Comparison of ENCODE assay signal across 1 cellular context in the genomic region with DNA sequence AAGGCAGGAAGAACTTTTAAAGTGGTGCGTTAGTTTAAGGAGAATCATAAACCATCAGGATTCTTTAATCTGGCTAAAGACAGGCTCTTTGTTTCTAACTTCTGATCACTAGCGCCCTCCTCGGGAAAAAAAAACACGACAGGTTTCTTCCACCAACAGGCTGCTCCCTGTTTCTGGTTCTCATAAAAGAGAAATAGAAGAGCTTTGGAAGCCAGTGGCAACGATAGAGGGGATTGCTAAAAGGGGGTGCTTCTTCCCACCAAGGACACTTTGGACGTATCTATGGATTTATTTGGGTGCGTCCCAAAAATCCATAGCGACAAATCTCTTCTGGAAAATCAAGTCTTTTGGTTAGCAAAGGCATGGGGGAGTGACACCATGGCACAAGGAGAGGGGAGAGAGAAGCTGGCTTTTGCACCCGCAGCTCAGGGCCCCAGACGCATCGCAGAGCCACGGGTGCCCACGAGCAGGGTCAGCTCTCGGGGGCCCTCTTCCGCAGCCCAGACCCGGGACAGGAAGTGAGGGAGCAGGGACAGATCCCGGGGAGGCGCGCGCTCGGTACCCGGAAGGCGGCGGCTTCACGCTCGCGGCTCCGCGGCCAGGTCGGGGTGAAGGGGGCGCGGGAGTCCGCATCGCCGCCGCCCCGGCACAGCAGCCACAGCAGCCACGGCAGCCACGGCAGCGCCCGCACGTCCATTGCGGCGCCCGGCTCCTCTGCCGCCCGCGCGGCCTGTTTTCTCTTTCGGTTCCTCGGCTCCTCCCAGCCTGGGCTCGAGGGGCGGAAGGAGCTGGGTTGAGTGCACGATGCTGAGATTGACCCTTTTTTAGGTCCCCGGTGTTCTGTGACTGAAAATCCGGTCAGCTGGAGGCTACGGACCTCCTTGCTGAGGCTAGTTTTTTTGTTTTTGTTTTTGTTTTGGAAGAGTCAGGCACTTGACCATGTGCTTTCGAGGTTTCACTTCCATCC.
TF ChIP-seq lines count a peak whose summit lies in the region.

A gene with protein sequence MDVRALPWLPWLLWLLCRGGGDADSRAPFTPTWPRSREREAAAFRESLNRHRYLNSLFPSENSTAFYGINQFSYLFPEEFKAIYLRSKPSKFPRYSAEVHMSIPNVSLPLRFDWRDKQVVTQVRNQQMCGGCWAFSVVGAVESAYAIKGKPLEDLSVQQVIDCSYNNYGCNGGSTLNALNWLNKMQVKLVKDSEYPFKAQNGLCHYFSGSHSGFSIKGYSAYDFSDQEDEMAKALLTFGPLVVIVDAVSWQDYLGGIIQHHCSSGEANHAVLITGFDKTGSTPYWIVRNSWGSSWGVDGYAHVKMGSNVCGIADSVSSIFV (minus strand): TSS at position 716 of the 967 bp plus-strand sequence. CDS start 19 bp downstream, at position 697.

TF ChIP-seq in HepG2, 621 proteins besides CTCF, POLR2A, EP300 and RAD21 (continued from another document and continues in another):
- TF ChIP-seq, protein P1, sequence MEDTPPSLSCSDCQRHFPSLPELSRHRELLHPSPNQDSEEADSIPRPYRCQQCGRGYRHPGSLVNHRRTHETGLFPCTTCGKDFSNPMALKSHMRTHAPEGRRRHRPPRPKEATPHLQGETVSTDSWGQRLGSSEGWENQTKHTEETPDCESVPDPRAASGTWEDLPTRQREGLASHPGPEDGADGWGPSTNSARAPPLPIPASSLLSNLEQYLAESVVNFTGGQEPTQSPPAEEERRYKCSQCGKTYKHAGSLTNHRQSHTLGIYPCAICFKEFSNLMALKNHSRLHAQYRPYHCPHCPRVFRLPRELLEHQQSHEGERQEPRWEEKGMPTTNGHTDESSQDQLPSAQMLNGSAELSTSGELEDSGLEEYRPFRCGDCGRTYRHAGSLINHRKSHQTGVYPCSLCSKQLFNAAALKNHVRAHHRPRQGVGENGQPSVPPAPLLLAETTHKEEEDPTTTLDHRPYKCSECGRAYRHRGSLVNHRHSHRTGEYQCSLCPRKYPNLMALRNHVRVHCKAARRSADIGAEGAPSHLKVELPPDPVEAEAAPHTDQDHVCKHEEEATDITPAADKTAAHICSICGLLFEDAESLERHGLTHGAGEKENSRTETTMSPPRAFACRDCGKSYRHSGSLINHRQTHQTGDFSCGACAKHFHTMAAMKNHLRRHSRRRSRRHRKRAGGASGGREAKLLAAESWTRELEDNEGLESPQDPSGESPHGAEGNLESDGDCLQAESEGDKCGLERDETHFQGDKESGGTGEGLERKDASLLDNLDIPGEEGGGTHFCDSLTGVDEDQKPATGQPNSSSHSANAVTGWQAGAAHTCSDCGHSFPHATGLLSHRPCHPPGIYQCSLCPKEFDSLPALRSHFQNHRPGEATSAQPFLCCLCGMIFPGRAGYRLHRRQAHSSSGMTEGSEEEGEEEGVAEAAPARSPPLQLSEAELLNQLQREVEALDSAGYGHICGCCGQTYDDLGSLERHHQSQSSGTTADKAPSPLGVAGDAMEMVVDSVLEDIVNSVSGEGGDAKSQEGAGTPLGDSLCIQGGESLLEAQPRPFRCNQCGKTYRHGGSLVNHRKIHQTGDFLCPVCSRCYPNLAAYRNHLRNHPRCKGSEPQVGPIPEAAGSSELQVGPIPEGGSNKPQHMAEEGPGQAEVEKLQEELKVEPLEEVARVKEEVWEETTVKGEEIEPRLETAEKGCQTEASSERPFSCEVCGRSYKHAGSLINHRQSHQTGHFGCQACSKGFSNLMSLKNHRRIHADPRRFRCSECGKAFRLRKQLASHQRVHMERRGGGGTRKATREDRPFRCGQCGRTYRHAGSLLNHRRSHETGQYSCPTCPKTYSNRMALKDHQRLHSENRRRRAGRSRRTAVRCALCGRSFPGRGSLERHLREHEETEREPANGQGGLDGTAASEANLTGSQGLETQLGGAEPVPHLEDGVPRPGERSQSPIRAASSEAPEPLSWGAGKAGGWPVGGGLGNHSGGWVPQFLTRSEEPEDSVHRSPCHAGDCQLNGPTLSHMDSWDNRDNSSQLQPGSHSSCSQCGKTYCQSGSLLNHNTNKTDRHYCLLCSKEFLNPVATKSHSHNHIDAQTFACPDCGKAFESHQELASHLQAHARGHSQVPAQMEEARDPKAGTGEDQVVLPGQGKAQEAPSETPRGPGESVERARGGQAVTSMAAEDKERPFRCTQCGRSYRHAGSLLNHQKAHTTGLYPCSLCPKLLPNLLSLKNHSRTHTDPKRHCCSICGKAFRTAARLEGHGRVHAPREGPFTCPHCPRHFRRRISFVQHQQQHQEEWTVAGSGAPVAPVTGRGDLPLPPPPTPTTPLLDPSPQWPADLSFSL (CRISPR knock-in tag; IDR thresholded peaks at IDR 0.05), result no peak
- peak; percentile 67 for TF ChIP-seq THAP11 (CRISPR knock-in tag; IDR thresholded peaks at IDR 0.05)
- TF ChIP-seq ZNF556 (CRISPR knock-in tag; IDR thresholded peaks at IDR 0.05; ENCODE audit: borderline replicate concordance), result peak; percentile 46; the same call in 1 of the 2 replicates
- no peak for TF ChIP-seq KDM3A (CRISPR knock-in tag; IDR thresholded peaks at IDR 0.05; ENCODE audit: low read depth)
- TF ChIP-seq, protein P2, sequence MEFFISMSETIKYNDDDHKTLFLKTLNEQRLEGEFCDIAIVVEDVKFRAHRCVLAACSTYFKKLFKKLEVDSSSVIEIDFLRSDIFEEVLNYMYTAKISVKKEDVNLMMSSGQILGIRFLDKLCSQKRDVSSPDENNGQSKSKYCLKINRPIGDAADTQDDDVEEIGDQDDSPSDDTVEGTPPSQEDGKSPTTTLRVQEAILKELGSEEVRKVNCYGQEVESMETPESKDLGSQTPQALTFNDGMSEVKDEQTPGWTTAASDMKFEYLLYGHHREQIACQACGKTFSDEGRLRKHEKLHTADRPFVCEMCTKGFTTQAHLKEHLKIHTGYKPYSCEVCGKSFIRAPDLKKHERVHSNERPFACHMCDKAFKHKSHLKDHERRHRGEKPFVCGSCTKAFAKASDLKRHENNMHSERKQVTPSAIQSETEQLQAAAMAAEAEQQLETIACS (CRISPR knock-in tag; IDR thresholded peaks at IDR 0.05), result peak; percentile 79
- no peak for TF ChIP-seq ZBTB20 (CRISPR knock-in tag; IDR thresholded peaks at IDR 0.05; ENCODE audit: borderline replicate concordance, low read depth)
- TF ChIP-seq JUND (CRISPR knock-in tag; IDR thresholded peaks at IDR 0.05), result no peak
- no peak for TF ChIP-seq KLF12 (CRISPR knock-in tag; IDR thresholded peaks at IDR 0.05; ENCODE audit: borderline replicate concordance)
- no peak for TF ChIP-seq KMT2A (CRISPR knock-in tag; IDR thresholded peaks at IDR 0.05)
- TF ChIP-seq SMYD3 (CRISPR knock-in tag; IDR thresholded peaks at IDR 0.05), result no peak
- TF ChIP-seq POLR2G (IDR thresholded peaks at IDR 0.05; ENCODE audit: low read depth, low read length), result peak; percentile 60; the same call in 1 of the 2 replicates
- no peak for TF ChIP-seq HNRNPL (IDR thresholded peaks at IDR 0.05; ENCODE audit: low read depth, low read length)
- TF ChIP-seq, protein P3, sequence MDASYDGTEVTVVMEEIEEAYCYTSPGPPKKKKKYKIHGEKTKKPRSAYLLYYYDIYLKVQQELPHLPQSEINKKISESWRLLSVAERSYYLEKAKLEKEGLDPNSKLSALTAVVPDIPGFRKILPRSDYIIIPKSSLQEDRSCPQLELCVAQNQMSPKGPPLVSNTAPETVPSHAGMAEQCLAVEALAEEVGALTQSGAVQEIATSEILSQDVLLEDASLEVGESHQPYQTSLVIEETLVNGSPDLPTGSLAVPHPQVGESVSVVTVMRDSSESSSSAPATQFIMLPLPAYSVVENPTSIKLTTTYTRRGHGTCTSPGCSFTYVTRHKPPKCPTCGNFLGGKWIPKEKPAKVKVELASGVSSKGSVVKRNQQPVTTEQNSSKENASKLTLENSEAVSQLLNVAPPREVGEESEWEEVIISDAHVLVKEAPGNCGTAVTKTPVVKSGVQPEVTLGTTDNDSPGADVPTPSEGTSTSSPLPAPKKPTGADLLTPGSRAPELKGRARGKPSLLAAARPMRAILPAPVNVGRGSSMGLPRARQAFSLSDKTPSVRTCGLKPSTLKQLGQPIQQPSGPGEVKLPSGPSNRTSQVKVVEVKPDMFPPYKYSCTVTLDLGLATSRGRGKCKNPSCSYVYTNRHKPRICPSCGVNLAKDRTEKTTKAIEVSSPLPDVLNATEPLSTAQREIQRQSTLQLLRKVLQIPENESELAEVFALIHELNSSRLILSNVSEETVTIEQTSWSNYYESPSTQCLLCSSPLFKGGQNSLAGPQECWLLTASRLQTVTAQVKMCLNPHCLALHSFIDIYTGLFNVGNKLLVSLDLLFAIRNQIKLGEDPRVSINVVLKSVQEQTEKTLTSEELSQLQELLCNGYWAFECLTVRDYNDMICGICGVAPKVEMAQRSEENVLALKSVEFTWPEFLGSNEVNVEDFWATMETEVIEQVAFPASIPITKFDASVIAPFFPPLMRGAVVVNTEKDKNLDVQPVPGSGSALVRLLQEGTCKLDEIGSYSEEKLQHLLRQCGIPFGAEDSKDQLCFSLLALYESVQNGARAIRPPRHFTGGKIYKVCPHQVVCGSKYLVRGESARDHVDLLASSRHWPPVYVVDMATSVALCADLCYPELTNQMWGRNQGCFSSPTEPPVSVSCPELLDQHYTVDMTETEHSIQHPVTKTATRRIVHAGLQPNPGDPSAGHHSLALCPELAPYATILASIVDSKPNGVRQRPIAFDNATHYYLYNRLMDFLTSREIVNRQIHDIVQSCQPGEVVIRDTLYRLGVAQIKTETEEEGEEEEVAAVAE (CRISPR knock-in tag; IDR thresholded peaks at IDR 0.05; ENCODE audit: borderline replicate concordance), result no peak
- no peak for TF ChIP-seq MAZ (IDR thresholded peaks at IDR 0.05; ENCODE audit: borderline replicate concordance, low read depth, low read length)
- peak; percentile 45 for TF ChIP-seq MAZ (CRISPR knock-in tag; IDR thresholded peaks at IDR 0.05; ENCODE audit: low read depth)
- 0 out of 2 replicates have a peak, but pooled peaks have one; percentile 42 for TF ChIP-seq ZNF451 (CRISPR knock-in tag; IDR thresholded peaks at IDR 0.05)
- TF ChIP-seq ZFP37 (CRISPR knock-in tag; IDR thresholded peaks at IDR 0.05; ENCODE audit: borderline replicate concordance), result no peak
- peak; percentile 50; the same call in 1 of the 2 replicates for TF ChIP-seq ELF3 (CRISPR knock-in tag; IDR thresholded peaks at IDR 0.05)
- TF ChIP-seq SMAD1 (CRISPR knock-in tag; IDR thresholded peaks at IDR 0.05; ENCODE audit: borderline replicate concordance, low read depth), result 0 out of 2 replicates have a peak, but pooled peaks have one; percentile 53
- TF ChIP-seq CCDC6 (CRISPR knock-in tag; IDR thresholded peaks at IDR 0.05), result no peak
- TF ChIP-seq ZNF101 (CRISPR knock-in tag; IDR thresholded peaks at IDR 0.05; ENCODE audit: borderline replicate concordance, low read depth), result no peak
- TF ChIP-seq, protein P4, sequence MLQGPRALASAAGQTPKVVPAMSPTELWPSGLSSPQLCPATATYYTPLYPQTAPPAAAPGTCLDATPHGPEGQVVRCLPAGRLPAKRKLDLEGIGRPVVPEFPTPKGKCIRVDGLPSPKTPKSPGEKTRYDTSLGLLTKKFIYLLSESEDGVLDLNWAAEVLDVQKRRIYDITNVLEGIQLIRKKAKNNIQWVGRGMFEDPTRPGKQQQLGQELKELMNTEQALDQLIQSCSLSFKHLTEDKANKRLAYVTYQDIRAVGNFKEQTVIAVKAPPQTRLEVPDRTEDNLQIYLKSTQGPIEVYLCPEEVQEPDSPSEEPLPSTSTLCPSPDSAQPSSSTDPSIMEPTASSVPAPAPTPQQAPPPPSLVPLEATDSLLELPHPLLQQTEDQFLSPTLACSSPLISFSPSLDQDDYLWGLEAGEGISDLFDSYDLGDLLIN (CRISPR knock-in tag; IDR thresholded peaks at IDR 0.05; ENCODE audit: borderline replicate concordance), result no peak
- no peak; the same call in 1 of the 2 replicates for TF ChIP-seq ZNF788 (CRISPR knock-in tag; IDR thresholded peaks at IDR 0.05; ENCODE audit: borderline replicate concordance)
- no peak for TF ChIP-seq CCAR2 (optimal IDR thresholded peaks at IDR 0.05; ENCODE audit: low read depth, low read length)
- TF ChIP-seq ZNF562 (CRISPR knock-in tag; IDR thresholded peaks at IDR 0.05; ENCODE audit: borderline replicate concordance), result no peak
- TF ChIP-seq ZNF24 (IDR thresholded peaks at IDR 0.05), result no peak
- TF ChIP-seq, protein P5, sequence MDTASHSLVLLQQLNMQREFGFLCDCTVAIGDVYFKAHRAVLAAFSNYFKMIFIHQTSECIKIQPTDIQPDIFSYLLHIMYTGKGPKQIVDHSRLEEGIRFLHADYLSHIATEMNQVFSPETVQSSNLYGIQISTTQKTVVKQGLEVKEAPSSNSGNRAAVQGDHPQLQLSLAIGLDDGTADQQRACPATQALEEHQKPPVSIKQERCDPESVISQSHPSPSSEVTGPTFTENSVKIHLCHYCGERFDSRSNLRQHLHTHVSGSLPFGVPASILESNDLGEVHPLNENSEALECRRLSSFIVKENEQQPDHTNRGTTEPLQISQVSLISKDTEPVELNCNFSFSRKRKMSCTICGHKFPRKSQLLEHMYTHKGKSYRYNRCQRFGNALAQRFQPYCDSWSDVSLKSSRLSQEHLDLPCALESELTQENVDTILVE (CRISPR knock-in tag; IDR thresholded peaks at IDR 0.05), result no peak
- no peak for TF ChIP-seq TGIF2 (CRISPR knock-in tag; IDR thresholded peaks at IDR 0.05)
- TF ChIP-seq, protein P6, sequence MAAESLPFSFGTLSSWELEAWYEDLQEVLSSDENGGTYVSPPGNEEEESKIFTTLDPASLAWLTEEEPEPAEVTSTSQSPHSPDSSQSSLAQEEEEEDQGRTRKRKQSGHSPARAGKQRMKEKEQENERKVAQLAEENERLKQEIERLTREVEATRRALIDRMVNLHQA (CRISPR knock-in tag; IDR thresholded peaks at IDR 0.05), result no peak
- 0 out of 2 replicates have a peak, but pooled peaks have one; percentile 8 for TF ChIP-seq STAG1 (CRISPR knock-in tag; IDR thresholded peaks at IDR 0.05)
- no peak for TF ChIP-seq SMAD3 (CRISPR knock-in tag; IDR thresholded peaks at IDR 0.05)
- TF ChIP-seq HOXA3 (CRISPR knock-in tag; IDR thresholded peaks at IDR 0.05), result peak; percentile 60
- TF ChIP-seq ZNF549 (CRISPR knock-in tag; IDR thresholded peaks at IDR 0.05), result no peak
- no peak for TF ChIP-seq KDM5A (IDR thresholded peaks at IDR 0.05; ENCODE audit: borderline replicate concordance, low read length)
- no peak for TF ChIP-seq ZNF333 (CRISPR knock-in tag; IDR thresholded peaks at IDR 0.05; ENCODE audit: borderline replicate concordance)
- no peak for TF ChIP-seq ZNF317 (CRISPR knock-in tag; IDR thresholded peaks at IDR 0.05)
- no peak for TF ChIP-seq ZNF510 (CRISPR knock-in tag; IDR thresholded peaks at IDR 0.05; ENCODE audit: low read depth)
- TF ChIP-seq NBN (conservative IDR thresholded peaks at IDR 0.05), result no peak
- TF ChIP-seq NKX3-1 (CRISPR knock-in tag; IDR thresholded peaks at IDR 0.05), result peak; percentile 56; the same call in 1 of the 2 replicates
- no peak for TF ChIP-seq HOXA7 (CRISPR knock-in tag; IDR thresholded peaks at IDR 0.05)
- TF ChIP-seq, protein P7, sequence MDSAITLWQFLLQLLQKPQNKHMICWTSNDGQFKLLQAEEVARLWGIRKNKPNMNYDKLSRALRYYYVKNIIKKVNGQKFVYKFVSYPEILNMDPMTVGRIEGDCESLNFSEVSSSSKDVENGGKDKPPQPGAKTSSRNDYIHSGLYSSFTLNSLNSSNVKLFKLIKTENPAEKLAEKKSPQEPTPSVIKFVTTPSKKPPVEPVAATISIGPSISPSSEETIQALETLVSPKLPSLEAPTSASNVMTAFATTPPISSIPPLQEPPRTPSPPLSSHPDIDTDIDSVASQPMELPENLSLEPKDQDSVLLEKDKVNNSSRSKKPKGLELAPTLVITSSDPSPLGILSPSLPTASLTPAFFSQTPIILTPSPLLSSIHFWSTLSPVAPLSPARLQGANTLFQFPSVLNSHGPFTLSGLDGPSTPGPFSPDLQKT (CRISPR knock-in tag; IDR thresholded peaks at IDR 0.05; ENCODE audit: borderline replicate concordance), result no peak
- no peak for TF ChIP-seq MAFG (CRISPR knock-in tag; IDR thresholded peaks at IDR 0.05)
- peak; percentile 70; the same call in 1 of the 2 replicates for TF ChIP-seq BRD4 (CRISPR knock-in tag; IDR thresholded peaks at IDR 0.05)
- TF ChIP-seq ZNF136 (CRISPR knock-in tag; IDR thresholded peaks at IDR 0.05; ENCODE audit: low read depth), result no peak
- TF ChIP-seq ZNF207 (IDR thresholded peaks at IDR 0.05; ENCODE audit: borderline replicate concordance), result no peak
- TF ChIP-seq ATM (IDR thresholded peaks at IDR 0.05; ENCODE audit: borderline replicate concordance), result no peak
- no peak; the same call in 1 of the 2 replicates for TF ChIP-seq KDM1A (CRISPR knock-in tag; IDR thresholded peaks at IDR 0.05)
